Comparison of ENCODE assay signal across 8 cellular contexts in the genomic region with DNA sequence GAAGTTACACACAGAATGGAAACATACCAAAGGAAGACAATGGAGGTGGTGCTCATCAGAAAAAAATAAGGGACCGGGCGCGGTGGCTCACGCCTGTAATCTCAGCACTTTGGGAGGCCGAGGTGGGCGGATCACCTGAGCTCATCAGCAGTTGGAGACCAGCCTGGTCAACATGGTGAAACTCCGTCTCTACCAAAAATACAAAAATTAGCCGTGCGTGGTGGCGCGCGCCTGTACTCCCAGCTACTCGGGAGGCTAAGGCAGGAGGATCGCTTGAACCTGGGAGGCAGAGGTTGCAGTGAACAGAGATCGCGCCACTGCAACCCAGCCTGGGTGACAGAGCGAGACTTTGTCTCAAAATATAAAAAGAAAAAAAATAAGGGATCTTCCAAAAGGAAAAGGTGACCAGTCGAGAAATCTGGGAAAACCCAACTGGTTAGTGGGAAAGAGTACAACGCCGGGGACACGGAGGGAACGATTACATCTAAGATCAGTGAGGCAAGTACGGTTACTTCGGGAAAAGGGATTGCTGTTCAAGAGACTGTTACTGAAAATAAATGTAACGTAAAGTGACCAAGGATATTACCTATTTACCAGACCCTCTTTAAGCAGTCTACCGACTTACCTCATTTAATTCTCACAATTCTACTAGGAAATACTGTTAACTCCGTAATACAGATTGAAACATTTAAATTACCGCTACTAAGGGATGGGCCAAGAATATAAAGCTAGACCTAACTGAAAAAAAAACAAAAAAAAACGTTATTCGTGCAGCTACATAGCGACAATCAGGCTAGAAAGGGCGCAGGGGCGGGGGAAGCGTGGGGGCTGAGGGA. TPM values are rescaled to one million over a fixed set of nuclear protein-coding genes. Genes with fewer than 3 reads are reported as not detected.
DNase-seq lines count a peak whose midpoint lies in the region; TF ChIP-seq lines count a peak whose summit lies in the region.

No MANE protein-coding gene starts in this region.

- peak overlapping the region; percentile 48 for H2BK5ac ChIP-seq in mesendoderm (ENCODE audit: low read length)

- H3K4ac ChIP-seq in mesendoderm (ENCODE audit: low read depth, low read length): peak overlapping the region; percentile 24

- TF ChIP-seq CTCF in breast epithelium (IDR thresholded peaks at IDR 0.05) (no peak), vagina (IDR thresholded peaks at IDR 0.05) (no peak)

- no peak overlapping the region for H2BK120ac ChIP-seq in mesendoderm (ENCODE audit: low read depth, low read length)

- H3K9me3 ChIP-seq in breast epithelium: no peaks in the 10 kb centered on the region
- H3K9me3 ChIP-seq in vagina: no peaks in the 10 kb centered on the region

- H3K79me2 ChIP-seq in mesendoderm (ENCODE audit: control insufficient read depth, insufficient read depth, low read length): peaks cover 31% of the 10 kb centered on the region

- no peak overlapping the region for H4K5ac ChIP-seq in mesendoderm (ENCODE audit: low read length)

- H3K4me2 ChIP-seq in mesendoderm (ENCODE audit: low read length): peak overlapping the region; percentile 63

- H3K4me3 ChIP-seq in Jurkat, Clone E6-1 (ENCODE audit: low read length): peak overlapping the region; percentile 80
- H3K4me3 ChIP-seq in breast epithelium (peak overlapping the region; percentile 72 to 88 (median 85)), mesendoderm (ENCODE audit: low read length) (peak overlapping the region; percentile 88), vagina (peak overlapping the region; percentile 77 to 96)

- H3K23ac ChIP-seq in mesendoderm (ENCODE audit: low read length): peak overlapping the region; percentile 33

- H4K8ac ChIP-seq in mesendoderm (ENCODE audit: low read depth, low read length): no peak overlapping the region

- H3K9ac ChIP-seq in mesendoderm (ENCODE audit: low read length): peak overlapping the region; percentile 96

- TF ChIP-seq POLR2A in breast epithelium (IDR thresholded peaks at IDR 0.05): no peak
- TF ChIP-seq POLR2A in vagina (IDR thresholded peaks at IDR 0.05): no peak

- H3K27ac ChIP-seq in breast epithelium (peak overlapping the region; percentile 72 to 79), mesendoderm (ENCODE audit: low read depth, low read length) (peak overlapping the region; percentile 24), vagina (peak overlapping the region; percentile 92)

- H3K79me1 ChIP-seq in mesendoderm (ENCODE audit: low read length): peaks cover 8% of the 10 kb centered on the region

- no CpG with 5 or more reads among the region's 34 CpGs for WGBS in mesendoderm (ENCODE audit: extremely low coverage, insufficient coverage, low lambda C conversion rate)

- no peak overlapping the region for H3K18ac ChIP-seq in mesendoderm (ENCODE audit: low read length)

- H2BK15ac ChIP-seq in mesendoderm (replicated peaks; ENCODE audit: low read depth): no peak overlapping the region

- H3K27me3 ChIP-seq in breast epithelium (no peaks in the 10 kb centered on the region), mesendoderm (ENCODE audit: insufficient read depth, low read length, poor library complexity) (no peaks in the 10 kb centered on the region), vagina (no peaks in the 10 kb centered on the region)

- peak overlapping the region; percentile 97 for H3K56ac ChIP-seq in mesendoderm (ENCODE audit: low read length)

- H2AK5ac ChIP-seq in mesendoderm (ENCODE audit: low read length): no peak overlapping the region

- H3K36me3 ChIP-seq in breast epithelium (peaks cover 6% of the 10 kb centered on the region), mesendoderm (ENCODE audit: control insufficient read depth, insufficient read depth, low read length) (peaks cover 4% of the 10 kb centered on the region), vagina (peaks cover 0 to 37% of the 10 kb centered on the region in 2 donors)

- peak; percentile 26 for DNase-seq in AG20443 (ENCODE audit: low spot score)
- no peak for DNase-seq in Jurkat, Clone E6-1 (ENCODE audit: low read depth, low spot score)
- DNase-seq in breast epithelium (ENCODE audit: low spot score in 2 of 2): no peak
- DNase-seq in mesendoderm: no peak
- DNase-seq in vagina (ENCODE audit: extremely low spot score in 2 of 2): no peak
- no peak for DNase-seq in NCI-H510A treated with DMSO at 0.1 percent for 48 hours (lab: John Stamatoyannopoulos, UW)
- no peak for DNase-seq in central memory CD4-positive, alpha-beta T cell
- DNase-seq in NCI-H146 treated with DMSO at 0.1 percent for 48 hours (lab: John Stamatoyannopoulos, UW; ENCODE audit: unreplicated experiment): no peak

- H3K4me1 ChIP-seq in breast epithelium: peaks cover 6 to 10% of the 10 kb centered on the region in 2 donors
- H3K4me1 ChIP-seq in mesendoderm (ENCODE audit: control insufficient read depth, low read depth, low read length): peaks cover 2% of the 10 kb centered on the region
- peaks cover 21% of the 10 kb centered on the region for H3K4me1 ChIP-seq in vagina

- intact Hi-C loops in breast epithelium (cut with DNase I; ENCODE audit: low total_unique reads) (no loop called here), vagina (cut with DNase I) (no loop called here)

RNA-seq across cellular contexts. Expression of gene CCT3, which starts 0.8 kb away (rescaled TPM):
- 653 TPM for polyA plus RNA-seq in Jurkat, Clone E6-1 (2012; ENCODE audit: insufficient read depth, insufficient read length)
- total RNA-seq in breast epithelium: 100 to 1,000 TPM; 150 to 263 (median 262) TPM
- 373 TPM for polyA plus RNA-seq in mesendoderm (2013, experiment 1 of 2)
- polyA plus RNA-seq in mesendoderm (2013, experiment 2 of 2): 377 TPM
- total RNA-seq in vagina: 186 TPM

RNA-seq across cellular contexts. Expression of gene TSACC, which starts 1.1 kb away (rescaled TPM):
- polyA plus RNA-seq in Jurkat, Clone E6-1 (2012; ENCODE audit: insufficient read depth, insufficient read length): 4.5 TPM
- total RNA-seq in breast epithelium (1 to 10 TPM in 2 of 3 donors, not detected in 1; 1.4 to 1.5 TPM), vagina (not detected)
- polyA plus RNA-seq in mesendoderm (2013, experiment 1 of 2): 3.5 TPM
- polyA plus RNA-seq in mesendoderm (2013, experiment 2 of 2): 4.0 TPM

RNA-seq across cellular contexts. Expression of gene RHBG, which starts 31.7 kb away (rescaled TPM):
- polyA plus RNA-seq in Jurkat, Clone E6-1 (2012; ENCODE audit: insufficient read depth, insufficient read length): not detected
- total RNA-seq in breast epithelium (not detected), vagina (not detected)
- 0.88 TPM for polyA plus RNA-seq in mesendoderm (2013, experiment 1 of 2)
- polyA plus RNA-seq in mesendoderm (2013, experiment 2 of 2): 0.97 TPM

RNA-seq across cellular contexts. Expression of gene VHLL, which starts 38.2 kb away (rescaled TPM):
- polyA plus RNA-seq in Jurkat, Clone E6-1 (2012; ENCODE audit: insufficient read depth, insufficient read length): not detected
- total RNA-seq in breast epithelium: under 1 TPM in 1 of 3 donors, not detected in 2; 0.98 TPM
- polyA plus RNA-seq in mesendoderm (2013, experiment 1 of 2): not detected
- polyA plus RNA-seq in mesendoderm (2013, experiment 2 of 2): not detected
- not detected for total RNA-seq in vagina

RNA-seq across cellular contexts. Expression of gene GLMP, which starts 41.8 kb away (rescaled TPM):
- 29.1 TPM for polyA plus RNA-seq in Jurkat, Clone E6-1 (2012; ENCODE audit: insufficient read depth, insufficient read length)
- total RNA-seq in breast epithelium: 10 to 100 TPM; 36.4 to 68.5 (median 40.2) TPM
- polyA plus RNA-seq in mesendoderm (2013, experiment 1 of 2): 38.2 TPM
- 36.4 TPM for polyA plus RNA-seq in mesendoderm (2013, experiment 2 of 2)
- 36.1 TPM for total RNA-seq in vagina

Comparison
In these comparisons a context has a peak if more than half of its experiments do, and no peak if none do; other contexts are left out.
1. H3K27ac ChIP-seq: peak in every context shown above with its lines; median percentile 92 in vagina; 76 in breast epithelium; 24 in mesendoderm.